22 cellular contexts compared by ENCODE assay signal in genomic region chr20:58642465-58642864, GRCh38.
"Had no signal": no experiment of that assay in that cellular context is flagged by ENCODE, and none has a peak within 500 bp of the region (broad histone marks: within the 10 kb centered on the region; RNA-seq: fewer than 3 reads in every experiment).

No MANE protein-coding gene starts in this region.

- H3K27me3 ChIP-seq: pancreas, right lobe of liver, testis, upper lobe of left lung had no signal

- H3K36me3 Mint-ChIP-seq: natural killer cell had no signal

- ATAC-seq: effector memory CD8-positive, alpha-beta T cell; left ventricle myocardium superior; lower lobe of right lung; natural killer cell; pancreas; right lobe of liver; stimulated activated naive CD8-positive, alpha-beta T cell treated with anti-CD3 and anti-CD28 coated beads, Interleukin-15, amount 100 ng/mL, for 72 hours had no signal

- H3K4me1 Mint-ChIP-seq: immature natural killer cell, natural killer cell, neural crest cell had no signal

- H3K27ac Mint-ChIP-seq: dendritic cell treated with granulocyte-macrophage colony-stimulating factor and Interleukin-4, amounts not matched to agents 40 ng/mL and 50 ng/mL, for 4 days; effector memory CD8-positive, alpha-beta T cell; immature natural killer cell; natural killer cell; stimulated activated naive CD8-positive, alpha-beta T cell treated with anti-CD3 and anti-CD28 coated beads, Interleukin-15, amount 100 ng/mL, for 72 hours had no signal

- H3K4me3 Mint-ChIP-seq: dendritic cell treated with granulocyte-macrophage colony-stimulating factor and Interleukin-4, amounts not matched to agents 40 ng/mL and 50 ng/mL, for 4 days; effector memory CD8-positive, alpha-beta T cell; immature natural killer cell; natural killer cell; neural crest cell; stimulated activated naive CD8-positive, alpha-beta T cell treated with anti-CD3 and anti-CD28 coated beads, Interleukin-15, amount 100 ng/mL, for 72 hours had no signal

- H3K27ac ChIP-seq: lower lobe of right lung, neutrophil, pancreas, right lobe of liver, testis, tibial artery, upper lobe of left lung had no signal

- H3K4me2 ChIP-seq: smooth muscle cell had no signal

- H3K9me3 Mint-ChIP-seq: dendritic cell treated with granulocyte-macrophage colony-stimulating factor and Interleukin-4, amounts not matched to agents 40 ng/mL and 50 ng/mL, for 4 days; effector memory CD8-positive, alpha-beta T cell; immature natural killer cell; natural killer cell; neural crest cell; stimulated activated naive CD8-positive, alpha-beta T cell treated with anti-CD3 and anti-CD28 coated beads, Interleukin-15, amount 100 ng/mL, for 72 hours had no signal

- H3K4me1 ChIP-seq: lower lobe of right lung, pancreas, right lobe of liver, testis, upper lobe of left lung had no signal

- DNase-seq: effector memory CD8-positive, alpha-beta T cell; hypothalamus; immature natural killer cell; left ventricle myocardium superior; lower lobe of right lung; natural killer cell; retina; stimulated activated CD4-positive, alpha-beta T cell treated with anti-CD3 and anti-CD28 coated beads, Interleukin-12 subunit alpha, Interleukin-12 subunit beta, amount 100 ng/mL, for 4 hours; stimulated activated CD4-positive, alpha-beta T cell treated with anti-CD3 and anti-CD28 coated beads, Interleukin-1b, Interleukin-23, amount 100 ng/mL, for 48 hours; stimulated activated CD4-positive, alpha-beta T cell treated with anti-CD3 and anti-CD28 coated beads, Interleukin-4, amount 100 ng/mL, for 1 hour; stimulated activated CD8-positive, alpha-beta memory T cell treated with anti-CD3 and anti-CD28 coated beads, Interleukin-4, amount 100 ng/mL, for 48 hours; stimulated activated naive CD4-positive, alpha-beta T cell; stimulated activated naive CD8-positive, alpha-beta T cell treated with anti-CD3 and anti-CD28 coated beads, Interleukin-15, amount 100 ng/mL, for 72 hours; testis had no signal

- H3K9me3 ChIP-seq: lower lobe of right lung, neutrophil, pancreas, right lobe of liver, testis, tibial artery, upper lobe of left lung had no signal
